In the genomic region with DNA sequence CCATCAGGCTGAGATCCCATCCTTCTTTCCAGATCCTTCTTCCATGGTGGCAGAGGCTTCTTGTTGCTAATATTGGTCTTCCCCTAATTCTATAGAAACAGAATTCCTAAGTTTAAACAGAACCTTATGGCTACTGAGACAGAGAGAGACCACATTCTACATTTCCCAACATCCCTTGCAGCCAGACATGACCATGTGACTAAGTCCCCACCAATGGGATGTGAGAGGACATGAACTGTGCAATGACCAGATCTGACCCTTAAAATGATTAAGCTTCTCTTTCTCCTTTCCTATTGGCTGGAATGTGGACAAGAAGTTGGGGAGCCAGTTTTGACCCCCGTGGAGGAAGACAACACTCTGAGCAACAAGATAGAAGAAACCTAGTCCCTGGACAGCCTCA, we compare ENCODE assay signal across 26 cellular contexts.
A peak's percentile ranks its signal among the peaks of the same experiment; 100 is the strongest.
DNase-seq lines count a peak whose midpoint lies in the region; ATAC-seq, FAIRE-seq and TF ChIP-seq lines count a peak whose summit lies in the region.
"Had no signal": no experiment of that assay in that cellular context is flagged by ENCODE, and none has a peak within 500 bp of the region (broad histone marks: within the 10 kb centered on the region; RNA-seq: fewer than 3 reads in every experiment).

No MANE protein-coding gene starts in this region.

- no peaks in the 10 kb centered on the region for H3K79me2 ChIP-seq in HepG2 (ENCODE audit: insufficient read depth, low read length)

- H3K9me3 ChIP-seq in HepG2 (ENCODE audit: low read length) (no peaks in the 10 kb centered on the region), right lobe of liver (no peaks in the 10 kb centered on the region)
- H3K9me3 ChIP-seq: BE2C had no signal

- no peaks in the 10 kb centered on the region for H3K36me3 Mint-ChIP-seq in HFFc6 (ENCODE audit: low read depth)

- ATAC-seq in HepG2 (no peak), right lobe of liver (no peak), HG02798 (IDR thresholded peaks at IDR 0.05; ENCODE audit: poor library complexity, unreplicated experiment) (no peak)
- ATAC-seq: GM23338, PC-3, SK-N-SH treated with all-trans-retinoic acid at 6 μM for 48 hours had no signal

- POLR2A ChIA-PET in HepG2 (lab: Yijun Ruan, JAX), result no interaction called here

- WGBS in HepG2 (ENCODE audit: low lambda C conversion rate), result 8% methylated on average over 1 of the region's 1 CpG
- WGBS in right lobe of liver (ENCODE audit: insufficient coverage, low coverage, low lambda C conversion rate, missing lambda C conversion rate), result no CpG with 5 or more reads among the region's 1 CpG

- no peak overlapping the region for H3K4me2 ChIP-seq in HepG2 (ENCODE audit: low read depth, low read length)
- H3K4me2 ChIP-seq: GM23338 had no signal

- no peak overlapping the region for H3K4me3 Mint-ChIP-seq in HFFc6
- H3K4me3 Mint-ChIP-seq: CD4-positive, alpha-beta T cell; GM23338; H9 had no signal

- no peak overlapping the region for H2AFZ ChIP-seq in HepG2 (ENCODE audit: low read length)
- H2AFZ ChIP-seq: GM23338 had no signal

- TF ChIP-seq POLR2A in HepG2 (IDR thresholded peaks at IDR 0.05; ENCODE audit: insufficient read depth in 1 of 2, low read depth in 2 of 2, low read length in 2 of 2), result no peak
- no peak for TF ChIP-seq POLR2A in right lobe of liver (IDR thresholded peaks at IDR 0.05)
- no peak for TF ChIP-seq POLR2A in GM12892 (IDR thresholded peaks at IDR 0.05; ENCODE audit: low read depth, low read length)

- intact Hi-C loops in HepG2 (cut with micrococcal nuclease; ENCODE audit: unreplicated experiment) (no loop called here), right lobe of liver (cut with DNase I) (no loop called here), dorsolateral prefrontal cortex (cut with DNase I) (loop anchor here in 1 of 2 donors (5.0 to 10.0 kb wide), 3 partner anchors 217 to 789 kb away; partner anchors contain the start of gene RYBP)

- no peaks in the 10 kb centered on the region for H3K36me3 ChIP-seq in HepG2 (replicated peaks in 1 of 2; ENCODE audit: control insufficient read depth in 1 of 2, insufficient read depth in 2 of 2, low read length in 2 of 2)
- H3K36me3 ChIP-seq in right lobe of liver, result no peaks in the 10 kb centered on the region
- H3K36me3 ChIP-seq: BE2C had no signal

- CTCF ChIA-PET in HepG2 (lab: Yijun Ruan, JAX; ENCODE audit: low intra/inter-chr PET ratio, low total read pairs), result no interaction called here

- TF ChIP-seq RAD21 in HepG2 (CRISPR knock-in tag; IDR thresholded peaks at IDR 0.05), result no peak

- H3K4me1 ChIP-seq in HepG2 (ENCODE audit: insufficient read depth, low read length) (peaks cover 28% of the 10 kb centered on the region), right lobe of liver (peaks cover 0 to 7% (median 0%) of the 10 kb centered on the region in 4 donors)

- H3K27ac ChIP-seq in HepG2 (ENCODE audit: extremely low read length, insufficient read depth, low read length) (no peak overlapping the region), right lobe of liver (no peak overlapping the region), angular gyrus (ENCODE audit: low read depth, low read length) (peak overlapping the region; percentile 98), dorsolateral prefrontal cortex (peak overlapping the region; percentile 12 to 99 (median 94)), temporal lobe (ENCODE audit: low read depth, low read length) (peak overlapping the region; percentile 99)
- H3K27ac ChIP-seq: HL-60 had no signal

- H3K4me1 Mint-ChIP-seq in HFFc6 (ENCODE audit: low read depth), result peaks cover 11% of the 10 kb centered on the region

- H3K9ac ChIP-seq in HepG2 (ENCODE audit: insufficient read depth, low read depth, low read length), result no peak overlapping the region

- TF ChIP-seq EP300 in HepG2 (IDR thresholded peaks at IDR 0.05; ENCODE audit: low read depth in 2 of 2, low read length in 2 of 2) (no peak), HepG2 (CRISPR knock-in tag; IDR thresholded peaks at IDR 0.05; ENCODE audit: borderline replicate concordance) (no peak)

- H3K9me3 Mint-ChIP-seq in HFFc6, result no peaks in the 10 kb centered on the region
- H3K9me3 Mint-ChIP-seq: CD4-positive, alpha-beta T cell had no signal

- FAIRE-seq in HepG2 (lab: Jason Lieb, UNC), result no peak
- no peak for FAIRE-seq in GM12892 (lab: Jason Lieb, UNC)
- FAIRE-seq: D721Med, G401.6, GM19239 had no signal

- DNase-seq in HepG2 (ENCODE audit: low spot score) (no peak), right lobe of liver (no peak), dorsolateral prefrontal cortex (no peak), HFFc6 (no peak), GM12892 (ENCODE audit: insufficient read length) (no peak)
- DNase-seq: 8988T; ACHN; BE2C; CD4-positive, alpha-beta T cell; H9; KBM-7; MV-4-11; NCI-H446; NCI-H524 treated with DMSO at 0.1 percent for 48 hours; NCI-H774; NK-92 treated with Interleukin-12 subunit alpha and Interleukin-12 subunit beta, amount 100 ng/mL, for 24 hours had no signal

- TF ChIP-seq CTCF in HepG2 (CRISPR knock-in tag; IDR thresholded peaks at IDR 0.05) (no peak), right lobe of liver (IDR thresholded peaks at IDR 0.05) (no peak), dorsolateral prefrontal cortex (IDR thresholded peaks at IDR 0.05 in 54 of 56, conservative IDR thresholded peaks at IDR 0.05 in 2 of 56; ENCODE audit: low read depth in 1 of 56, partially characterized antibody in 56 of 56) (no peak), HFFc6 (IDR thresholded peaks at IDR 0.05) (no peak)

- H3K27me3 Mint-ChIP-seq in HFFc6 (ENCODE audit: insufficient read depth), result peaks cover 1% of the 10 kb centered on the region
- H3K27me3 Mint-ChIP-seq: CD4-positive, alpha-beta T cell had no signal

- H3K27me3 ChIP-seq in HepG2 (ENCODE audit: control insufficient read depth in 1 of 2, insufficient read depth in 2 of 2, low read length in 2 of 2) (no peaks in the 10 kb centered on the region), right lobe of liver (no peaks in the 10 kb centered on the region), dorsolateral prefrontal cortex (peaks cover 0 to 9% (median 0%) of the 10 kb centered on the region in 45 donors)
- H3K27me3 ChIP-seq: BE2C had no signal

- no peak overlapping the region for H3K27ac Mint-ChIP-seq in HFFc6
- H3K27ac Mint-ChIP-seq: CD4-positive, alpha-beta T cell; GM23338; H9 had no signal

- no peaks in the 10 kb centered on the region for H4K20me1 ChIP-seq in HepG2 (ENCODE audit: insufficient read depth, low read length)

- in situ Hi-C loops in HepG2 (cut with HindIII; ENCODE audit: extremely low pct_ligation_motif_present, low pct_unique_long_range_greater_than_20kb), result no loop called here

- H3K4me3 ChIP-seq in HepG2 (replicated peaks in 1 of 3; ENCODE audit: insufficient read depth in 1 of 3, low read depth in 2 of 3, low read length in 3 of 3) (no peak overlapping the region), right lobe of liver (no peak overlapping the region), dorsolateral prefrontal cortex (no peak overlapping the region)
- H3K4me3 ChIP-seq: GM23338 had no signal

- no TSS peak for BruUV-seq in HepG2 (replicated peaks; lab: Mats Ljungman, UMichigan)

TF ChIP-seq in HepG2, 621 proteins besides CTCF, POLR2A, EP300 and RAD21:
- peak; percentile 53; the same call in 1 of the 2 replicates for TF ChIP-seq NFYB (CRISPR knock-in tag; IDR thresholded peaks at IDR 0.05)
- TF ChIP-seq KDM3A (CRISPR knock-in tag; IDR thresholded peaks at IDR 0.05; ENCODE audit: low read depth), result no peak
- TF ChIP-seq MTF1 (CRISPR knock-in tag; IDR thresholded peaks at IDR 0.05), result no peak

Comparison
In these comparisons a context has a peak if more than half of its experiments do, and no peak if none do; other contexts are left out.
1. H3K27ac ChIP-seq: peak in angular gyrus (single experiment), dorsolateral prefrontal cortex (59 of 59) and temporal lobe (single experiment); none in HepG2 (single experiment) and right lobe of liver (0 of 3).